In the genomic region with DNA sequence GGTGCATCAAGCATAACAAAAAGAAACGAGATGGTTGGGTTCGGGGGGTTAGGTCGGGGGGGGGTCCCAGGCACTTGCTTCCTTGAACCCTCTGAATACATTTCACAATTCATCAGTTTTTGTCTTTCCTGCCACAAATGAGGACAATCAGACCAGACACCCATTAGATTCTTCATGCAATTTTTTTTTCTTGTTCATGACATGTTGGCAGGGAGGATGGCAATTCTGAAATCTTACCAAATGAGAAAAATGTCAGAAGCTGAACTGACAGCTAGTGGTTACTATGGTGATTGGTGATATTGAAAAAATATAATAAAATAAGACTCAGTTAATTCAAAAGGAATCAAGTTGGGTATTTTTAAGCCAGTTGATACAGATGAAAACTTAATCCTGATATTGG, we compare ENCODE assay signal across 1 cellular context.
TF ChIP-seq lines count a peak whose summit lies in the region.

No MANE protein-coding gene starts in this region.

TF ChIP-seq in GM23338, 12 proteins besides CTCF, POLR2A, EP300 and RAD21 (continued from another document):
- TF ChIP-seq REST (IDR thresholded peaks at IDR 0.05; ENCODE audit: unreplicated experiment) (no peak), EZH2 (IDR thresholded peaks at IDR 0.05; ENCODE audit: low read depth, unreplicated experiment) (no peak), JUNB (IDR thresholded peaks at IDR 0.05; ENCODE audit: unreplicated experiment) (no peak), ETS1 (IDR thresholded peaks at IDR 0.05) (no peak), STAT1 (IDR thresholded peaks at IDR 0.05; ENCODE audit: unreplicated experiment) (no peak), NANOG (IDR thresholded peaks at IDR 0.05; ENCODE audit: borderline replicate concordance) (no peak), POLR2AphosphoS5 (IDR thresholded peaks at IDR 0.05; ENCODE audit: low read depth) (no peak), EZH2phosphoT487 (IDR thresholded peaks at IDR 0.05; ENCODE audit: unreplicated experiment) (no peak), ZNF331 (CRISPR knock-in tag; IDR thresholded peaks at IDR 0.05; ENCODE audit: low read depth) (no peak)
TF ChIP-seq in GM23338: peak in this region for 0.
